10 cellular contexts compared by ENCODE assay signal in genomic region chr10:92699193-92699517, GRCh38. TPM values are rescaled to one million over a fixed set of nuclear protein-coding genes. Genes with fewer than 3 reads are reported as not detected.
A peak's percentile ranks its signal among the peaks of the same experiment; 100 is the strongest.
DNase-seq lines count a peak whose midpoint lies in the region; ATAC-seq and TF ChIP-seq lines count a peak whose summit lies in the region.
"Had no signal": no experiment of that assay in that cellular context is flagged by ENCODE, and none has a peak within 500 bp of the region (broad histone marks: within the 10 kb centered on the region; RNA-seq: fewer than 3 reads in every experiment).

No MANE protein-coding gene starts in this region.

- no peaks in the 10 kb centered on the region for H3K9me3 Mint-ChIP-seq in CD8-positive, alpha-beta T cell

- CTCF ChIA-PET in CD8-positive, alpha-beta T cell (lab: Charles Lee) = no interaction called here
- CTCF ChIA-PET in Panc1 (lab: Charles Lee) = interaction anchor here (0.7 kb wide), 1 partner anchor 216 kb away, joined by 10 read pairs; no protein-coding TSS in a partner anchor

- H3K27ac ChIP-seq in CD8-positive, alpha-beta T cell (ENCODE audit: low read depth, low read length) = no peak overlapping the region
- peak overlapping the region; percentile 63 for H3K27ac ChIP-seq in Panc1 (ENCODE audit: low read length)
- H3K27ac ChIP-seq in esophagus squamous epithelium = peak overlapping the region; percentile 48 to 70 (median 58)
- H3K27ac ChIP-seq in ovary = no peak overlapping the region
- H3K27ac ChIP-seq: KMS-11 had no signal

- WGBS in esophagus squamous epithelium, 2 donors = 0 to 33% methylated on average over 1 of the region's 3 CpGs
- 0 to 10% (median 5%) methylated on average over 3 of the region's 3 CpGs for WGBS in ovary, 3 donors

- peaks cover 59% of the 10 kb centered on the region for H3K27me3 Mint-ChIP-seq in CD8-positive, alpha-beta T cell (ENCODE audit: low read depth)

- no peak for TF ChIP-seq POLR2A in esophagus squamous epithelium (IDR thresholded peaks at IDR 0.05)
- no peak for TF ChIP-seq POLR2A in ovary (IDR thresholded peaks at IDR 0.05)

- peaks cover 22% of the 10 kb centered on the region for H3K4me1 ChIP-seq in CD8-positive, alpha-beta T cell (ENCODE audit: insufficient read depth, low read length)
- peaks cover 10% of the 10 kb centered on the region for H3K4me1 ChIP-seq in Panc1 (ENCODE audit: control insufficient read depth, insufficient read depth, low read length)
- peaks cover 0 to 25% (median 2%) of the 10 kb centered on the region in 3 donors for H3K4me1 ChIP-seq in esophagus squamous epithelium
- H3K4me1 ChIP-seq in ovary (ENCODE audit: insufficient read depth) = no peaks in the 10 kb centered on the region

- peak overlapping the region; percentile 53 for H3K4me3 ChIP-seq in CD8-positive, alpha-beta T cell (ENCODE audit: low read depth, low read length)
- H3K4me3 ChIP-seq in Panc1 (ENCODE audit: low read depth in 2 of 2, low read length in 2 of 2) = peak overlapping the region; percentile 34 to 65
- peak overlapping the region; percentile 17 to 60 (median 39) for H3K4me3 ChIP-seq in esophagus squamous epithelium
- H3K4me3 ChIP-seq in ovary = peak overlapping the region; percentile 18

- in situ Hi-C loops in Panc1 (cut with HindIII; ENCODE audit: low pct_unique_long_range_greater_than_20kb, low sequenced_read_pairs) = no loop called here

- H3K36me3 Mint-ChIP-seq in CD8-positive, alpha-beta T cell = no peaks in the 10 kb centered on the region

- intact Hi-C loops in CD8-positive, alpha-beta T cell (cut with DNase I, micrococcal nuclease) = no loop called here
- intact Hi-C loops in Panc1 (cut with micrococcal nuclease; ENCODE audit: unreplicated experiment) = no loop called here
- intact Hi-C loops in esophagus squamous epithelium (cut with DNase I) = loop anchor here (10.0 kb wide), 1 partner anchor 136 kb away; no protein-coding TSS in a partner anchor
- intact Hi-C loops in ovary (cut with DNase I) = no loop called here

- no peak for DNase-seq in CD8-positive, alpha-beta T cell
- DNase-seq in Panc1 (ENCODE audit: low read depth, low spot score) = no peak
- DNase-seq in esophagus squamous epithelium (lab: John Stamatoyannopoulos, UW) = no peak
- no peak for DNase-seq in ovary
- DNase-seq in DMS114 treated with DMSO at 0.1 percent for 48 hours (lab: John Stamatoyannopoulos, UW; ENCODE audit: unreplicated experiment) = no peak
- DNase-seq in retina = no peak
- DNase-seq: small intestine had no signal

- H3K4me3 Mint-ChIP-seq in CD8-positive, alpha-beta T cell = peak overlapping the region; percentile 77

- TF ChIP-seq CTCF in CD8-positive, alpha-beta T cell (IDR thresholded peaks at IDR 0.05) = no peak
- TF ChIP-seq CTCF in Panc1 (IDR thresholded peaks at IDR 0.05) = no peak
- TF ChIP-seq CTCF in esophagus squamous epithelium (IDR thresholded peaks at IDR 0.05) = no peak
- no peak for TF ChIP-seq CTCF in ovary (IDR thresholded peaks at IDR 0.05)

- H3K36me3 ChIP-seq in CD8-positive, alpha-beta T cell (ENCODE audit: insufficient read depth, low read length) = no peaks in the 10 kb centered on the region
- H3K36me3 ChIP-seq in Panc1 (ENCODE audit: control insufficient read depth, insufficient read depth, low read length) = no peaks in the 10 kb centered on the region; the same call in 1 of the 2 replicates
- H3K36me3 ChIP-seq in esophagus squamous epithelium = no peaks in the 10 kb centered on the region
- H3K36me3 ChIP-seq in ovary = no peaks in the 10 kb centered on the region

- peaks cover 23% of the 10 kb centered on the region for H3K4me1 Mint-ChIP-seq in CD8-positive, alpha-beta T cell (ENCODE audit: low read depth)

- H3K27ac Mint-ChIP-seq in CD8-positive, alpha-beta T cell = no peak overlapping the region

- TF ChIP-seq EP300 in ovary (IDR thresholded peaks at IDR 0.05) = no peak

- BruUV-seq in Panc1 (replicated peaks; lab: Mats Ljungman, UMichigan) = no TSS peak

- H3K27me3 ChIP-seq in CD8-positive, alpha-beta T cell (ENCODE audit: insufficient read depth, low read length) = peaks cover 12% of the 10 kb centered on the region
- H3K27me3 ChIP-seq in Panc1 (ENCODE audit: control insufficient read depth, insufficient read depth, low read length) (no peaks in the 10 kb centered on the region), esophagus squamous epithelium (peaks cover 0 to 77% (median 0%) of the 10 kb centered on the region in 4 donors), ovary (no peaks in the 10 kb centered on the region)

- H3K9me3 ChIP-seq in CD8-positive, alpha-beta T cell (ENCODE audit: low read length) = no peaks in the 10 kb centered on the region
- H3K9me3 ChIP-seq in Panc1 (ENCODE audit: control insufficient read depth, insufficient read depth, low read depth, low read length) = no peaks in the 10 kb centered on the region
- no peaks in the 10 kb centered on the region for H3K9me3 ChIP-seq in esophagus squamous epithelium
- H3K9me3 ChIP-seq in ovary = no peaks in the 10 kb centered on the region

- POLR2A ChIA-PET in CD8-positive, alpha-beta T cell (lab: Charles Lee) = no interaction called here
- POLR2A ChIA-PET in Panc1 (lab: Charles Lee) = interaction anchor here (0.7 kb wide), 2 partner anchors 8 to 259 kb away, joined by 9 to 13 read pairs; no protein-coding TSS in a partner anchor

- ATAC-seq in CD8-positive, alpha-beta T cell = no peak
- ATAC-seq in Panc1 = peak; percentile 59
- ATAC-seq in HG03439 (IDR thresholded peaks at IDR 0.05; ENCODE audit: unreplicated experiment) = no peak
- ATAC-seq in HG02840 (IDR thresholded peaks at IDR 0.05; ENCODE audit: low FRiP score, unreplicated experiment) = no peak

RNA-seq across cellular contexts. Expression of gene HHEX, which starts 9.4 kb away (rescaled TPM):
- total RNA-seq in CD8-positive, alpha-beta T cell = 1 to 10 TPM; 2.0 to 2.2 TPM
- total RNA-seq in Panc1 (2021; ENCODE audit: unreplicated experiment) = 10.1 TPM
- 8.1 TPM for polyA plus RNA-seq in Panc1 (2012; ENCODE audit: insufficient read length)
- 1 to 10 TPM in 3 of 4 donors, not detected in 1; 1.6 to 4.2 (median 3.2) TPM for total RNA-seq in esophagus squamous epithelium
- total RNA-seq in ovary = 1 to 10 TPM; 2.1 to 5.2 (median 4.1) TPM
- polyA plus RNA-seq in ovary = 10 to 100 TPM in 1 of 2 donors, 1 to 10 TPM in 1; 6.7 to 14.6 TPM

Comparison
In these comparisons a context has a peak if more than half of its experiments do, and no peak if none do; other contexts are left out.
1. H3K27ac ChIP-seq: peak in Panc1 (single experiment) and esophagus squamous epithelium (4 of 4); none in CD8-positive, alpha-beta T cell (single experiment) and ovary (0 of 2).
2. Peak in every context shown above with its lines, with median percentiles within 50 percentile points of each other: H3K4me3 ChIP-seq.